ENCODE assay signal across 13 cellular contexts in the genomic region with DNA sequence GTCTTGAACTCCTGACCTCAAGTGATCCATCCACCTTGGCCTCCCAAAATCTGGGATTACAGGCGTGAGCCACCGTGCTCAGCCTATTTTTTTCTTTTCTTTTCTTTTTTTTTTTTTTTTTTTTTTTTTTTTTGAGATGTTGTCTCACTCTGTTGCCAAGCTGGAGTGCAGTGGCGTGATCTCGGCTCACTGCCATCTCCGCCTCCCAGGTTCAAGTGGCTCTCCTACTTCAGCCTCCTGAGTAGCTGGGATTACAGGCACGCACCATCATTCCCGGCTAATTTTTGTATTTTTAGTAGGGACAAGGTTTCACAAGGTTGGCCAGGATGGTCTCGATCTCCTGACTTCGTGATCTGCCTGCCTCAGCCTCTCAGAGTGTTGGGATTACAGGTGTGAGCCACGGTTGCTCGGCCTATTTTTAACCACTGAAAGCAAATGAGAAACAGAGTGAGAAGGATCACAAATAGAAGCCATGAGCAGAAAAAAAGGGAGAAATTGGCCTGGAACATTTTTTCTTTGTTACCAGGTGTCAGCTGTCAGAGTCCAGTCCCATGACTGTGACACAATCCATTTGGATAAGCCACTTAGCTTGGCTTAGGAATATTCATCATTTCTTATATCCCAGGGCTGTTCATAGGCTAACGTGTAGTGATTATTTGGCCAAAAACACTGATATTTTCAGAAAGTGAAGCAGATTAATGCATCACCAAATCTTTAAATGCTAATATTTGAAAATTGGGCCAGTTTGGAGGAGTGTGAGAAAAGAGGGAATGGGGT. TPM values are rescaled to one million over a fixed set of nuclear protein-coding genes. Genes with fewer than 3 reads are reported as not detected.
DNase-seq lines count a peak whose midpoint lies in the region; ATAC-seq, FAIRE-seq and TF ChIP-seq lines count a peak whose summit lies in the region.
"Had no signal": no experiment of that assay in that cellular context is flagged by ENCODE, and none has a peak within 500 bp of the region (broad histone marks: within the 10 kb centered on the region; RNA-seq: fewer than 3 reads in every experiment).

No MANE protein-coding gene starts in this region.

- H3K9me3 Mint-ChIP-seq in natural killer cell treated with Interleukin-12 subunit alpha and Interleukin-12 subunit beta and Interleukin-15 and Interleukin-18, amount 100 ng/mL, for 72 hours, result no peaks in the 10 kb centered on the region
- H3K9me3 Mint-ChIP-seq in natural killer cell (no peaks in the 10 kb centered on the region), chondrocyte (ENCODE audit: low read depth) (no peaks in the 10 kb centered on the region)
- H3K9me3 Mint-ChIP-seq: activated CD4-positive, alpha-beta T cell treated with anti-CD3 and anti-CD28 coated beads, Interleukin-2, amount 10 ng/mL, durations not matched to agents 7 days and 5 days; stimulated activated memory B cell treated with anti-CD40 and anti-IgM and Interleukin-4, amounts not matched to agents 10 μg/mL and 1 μg/mL and 100 μg/mL, for 72 hours had no signal

- TF ChIP-seq CTCF in natural killer cell (IDR thresholded peaks at IDR 0.05), result no peak
- no peak for TF ChIP-seq CTCF in chondrocyte (IDR thresholded peaks at IDR 0.05)
- no peak for TF ChIP-seq CTCF in left lung (IDR thresholded peaks at IDR 0.05)
- TF ChIP-seq CTCF in vagina (IDR thresholded peaks at IDR 0.05), result no peak

- peak overlapping the region; percentile 31 for H3K4me3 Mint-ChIP-seq in natural killer cell treated with Interleukin-12 subunit alpha and Interleukin-12 subunit beta and Interleukin-15 and Interleukin-18, amount 100 ng/mL, for 72 hours
- no peak overlapping the region for H3K4me3 Mint-ChIP-seq in natural killer cell
- H3K4me3 Mint-ChIP-seq in chondrocyte (ENCODE audit: unreplicated experiment), result no peak overlapping the region
- H3K4me3 Mint-ChIP-seq: activated CD4-positive, alpha-beta T cell treated with anti-CD3 and anti-CD28 coated beads, Interleukin-2, amount 10 ng/mL, durations not matched to agents 7 days and 5 days; stimulated activated memory B cell treated with anti-CD40 and anti-IgM and Interleukin-4, amounts not matched to agents 10 μg/mL and 1 μg/mL and 100 μg/mL, for 72 hours had no signal

- H3K36me3 ChIP-seq in left lung (no peaks in the 10 kb centered on the region), vagina (no peaks in the 10 kb centered on the region)
- H3K36me3 ChIP-seq: lower lobe of right lung, pancreas had no signal

- intact Hi-C loops in natural killer cell (cut with micrococcal nuclease) (loop anchor here (1.0 to 10.0 kb wide), 3 partner anchors 184 to 392 kb away; partner anchors contain the start of gene RALGAPA1), left lung (cut with DNase I) (loop anchor here in 1 of 2 donors (5.0 kb wide), 1 partner anchor 270 kb away; no protein-coding TSS in a partner anchor), vagina (cut with DNase I) (loop anchor here (5.0 kb wide), 1 partner anchor 270 kb away; no protein-coding TSS in a partner anchor)

- FAIRE-seq in urothelium cell line (lab: Jason Lieb, UNC), result no peak
- FAIRE-seq: bronchial epithelial cell, pancreas had no signal

- no peaks in the 10 kb centered on the region for H3K27me3 Mint-ChIP-seq in natural killer cell treated with Interleukin-12 subunit alpha and Interleukin-12 subunit beta and Interleukin-15 and Interleukin-18, amount 100 ng/mL, for 72 hours
- H3K27me3 Mint-ChIP-seq in natural killer cell (ENCODE audit: low read depth in 2 of 2), result no peaks in the 10 kb centered on the region
- no peaks in the 10 kb centered on the region for H3K27me3 Mint-ChIP-seq in chondrocyte (ENCODE audit: low read depth)
- H3K27me3 Mint-ChIP-seq: activated CD4-positive, alpha-beta T cell treated with anti-CD3 and anti-CD28 coated beads, Interleukin-2, amount 10 ng/mL, durations not matched to agents 7 days and 5 days; stimulated activated memory B cell treated with anti-CD40 and anti-IgM and Interleukin-4, amounts not matched to agents 10 μg/mL and 1 μg/mL and 100 μg/mL, for 72 hours had no signal

- H3K4me1 ChIP-seq in left lung (peaks cover 3 to 29% of the 10 kb centered on the region in 2 donors), vagina (peaks cover 14% of the 10 kb centered on the region)
- H3K4me1 ChIP-seq: pancreas had no signal

- no peak for ATAC-seq in natural killer cell treated with Interleukin-12 subunit alpha and Interleukin-12 subunit beta and Interleukin-15 and Interleukin-18, amount 100 ng/mL, for 72 hours
- ATAC-seq in natural killer cell (no peak), left lung (peak; percentile 33)

- H3K9me3 ChIP-seq in left lung, result no peaks in the 10 kb centered on the region
- H3K9me3 ChIP-seq in vagina, result no peaks in the 10 kb centered on the region
- H3K9me3 ChIP-seq: lower lobe of right lung, pancreas had no signal

- peak overlapping the region; percentile 53 to 63 for H3K27ac Mint-ChIP-seq in natural killer cell treated with Interleukin-12 subunit alpha and Interleukin-12 subunit beta and Interleukin-15 and Interleukin-18, amount 100 ng/mL, for 72 hours
- peak overlapping the region in 1 of 2 donors; percentile 28 for H3K27ac Mint-ChIP-seq in natural killer cell
- H3K27ac Mint-ChIP-seq in chondrocyte (ENCODE audit: unreplicated experiment), result peak overlapping the region; percentile 92
- H3K27ac Mint-ChIP-seq: activated CD4-positive, alpha-beta T cell treated with anti-CD3 and anti-CD28 coated beads, Interleukin-2, amount 10 ng/mL, durations not matched to agents 7 days and 5 days; stimulated activated memory B cell treated with anti-CD40 and anti-IgM and Interleukin-4, amounts not matched to agents 10 μg/mL and 1 μg/mL and 100 μg/mL, for 72 hours had no signal

- no peak overlapping the region for H3K4me3 ChIP-seq in left lung
- no peak overlapping the region for H3K4me3 ChIP-seq in vagina
- H3K4me3 ChIP-seq: lower lobe of right lung, pancreas had no signal

- H3K27me3 ChIP-seq in left lung (no peaks in the 10 kb centered on the region), vagina (no peaks in the 10 kb centered on the region)
- H3K27me3 ChIP-seq: pancreas had no signal

- H3K27ac ChIP-seq in left lung (peak overlapping the region; percentile 3 to 27), vagina (peak overlapping the region; percentile 41)
- H3K27ac ChIP-seq: lower lobe of right lung, pancreas had no signal

- no peak for DNase-seq in natural killer cell treated with Interleukin-12 subunit alpha and Interleukin-12 subunit beta and Interleukin-15 and Interleukin-18, amount 100 ng/mL, for 72 hours (ENCODE audit: low spot score)
- DNase-seq in natural killer cell (no peak), chondrocyte (ENCODE audit: low spot score) (no peak), left lung (no peak), vagina (ENCODE audit: extremely low spot score in 2 of 2) (no peak), amniotic stem cell (lab: John Stamatoyannopoulos, UW) (no peak), urothelium cell line (ENCODE audit: low spot score) (no peak)
- no peak for DNase-seq in stimulated activated CD4-positive, alpha-beta T cell treated with anti-CD3 and anti-CD28 coated beads, Interleukin-4, amount 100 ng/mL, for 4 hours
- DNase-seq: lower lobe of right lung had no signal

- TF ChIP-seq POLR2A in vagina (IDR thresholded peaks at IDR 0.05), result no peak

- peaks cover 48 to 49% of the 10 kb centered on the region in 2 donors for H3K4me1 Mint-ChIP-seq in natural killer cell treated with Interleukin-12 subunit alpha and Interleukin-12 subunit beta and Interleukin-15 and Interleukin-18, amount 100 ng/mL, for 72 hours (ENCODE audit: low read depth in 2 of 2)
- H3K4me1 Mint-ChIP-seq in natural killer cell (peaks cover 41 to 43% of the 10 kb centered on the region in 2 donors), chondrocyte (ENCODE audit: low read depth) (peaks cover 47% of the 10 kb centered on the region)

- no peaks in the 10 kb centered on the region for H3K36me3 Mint-ChIP-seq in natural killer cell treated with Interleukin-12 subunit alpha and Interleukin-12 subunit beta and Interleukin-15 and Interleukin-18, amount 100 ng/mL, for 72 hours
- H3K36me3 Mint-ChIP-seq in natural killer cell, result no peaks in the 10 kb centered on the region
- H3K36me3 Mint-ChIP-seq in chondrocyte (ENCODE audit: low read depth), result no peaks in the 10 kb centered on the region
- H3K36me3 Mint-ChIP-seq: stimulated activated memory B cell treated with anti-CD40 and anti-IgM and Interleukin-4, amounts not matched to agents 10 μg/mL and 1 μg/mL and 100 μg/mL, for 72 hours had no signal

RNA-seq across cellular contexts. Expression of gene NFKBIA, which starts 7.9 kb away (rescaled TPM):
- total RNA-seq in natural killer cell treated with Interleukin-12 subunit alpha and Interleukin-12 subunit beta and Interleukin-15 and Interleukin-18, amount 100 ng/mL, for 72 hours, result 1,000 to 10,000 TPM; 1,092 to 1,804 TPM
- total RNA-seq in natural killer cell (1,000 to 10,000 TPM; 2,039 to 3,339 (median 2,499) TPM), chondrocyte (41.0 to 53.5 TPM (median 42.2 TPM) in 3 replicates), left lung (100 to 1,000 TPM; 133 to 348 TPM), vagina (1,179 TPM)
